ENCODE assay signal across 26 cellular contexts in the genomic region with DNA sequence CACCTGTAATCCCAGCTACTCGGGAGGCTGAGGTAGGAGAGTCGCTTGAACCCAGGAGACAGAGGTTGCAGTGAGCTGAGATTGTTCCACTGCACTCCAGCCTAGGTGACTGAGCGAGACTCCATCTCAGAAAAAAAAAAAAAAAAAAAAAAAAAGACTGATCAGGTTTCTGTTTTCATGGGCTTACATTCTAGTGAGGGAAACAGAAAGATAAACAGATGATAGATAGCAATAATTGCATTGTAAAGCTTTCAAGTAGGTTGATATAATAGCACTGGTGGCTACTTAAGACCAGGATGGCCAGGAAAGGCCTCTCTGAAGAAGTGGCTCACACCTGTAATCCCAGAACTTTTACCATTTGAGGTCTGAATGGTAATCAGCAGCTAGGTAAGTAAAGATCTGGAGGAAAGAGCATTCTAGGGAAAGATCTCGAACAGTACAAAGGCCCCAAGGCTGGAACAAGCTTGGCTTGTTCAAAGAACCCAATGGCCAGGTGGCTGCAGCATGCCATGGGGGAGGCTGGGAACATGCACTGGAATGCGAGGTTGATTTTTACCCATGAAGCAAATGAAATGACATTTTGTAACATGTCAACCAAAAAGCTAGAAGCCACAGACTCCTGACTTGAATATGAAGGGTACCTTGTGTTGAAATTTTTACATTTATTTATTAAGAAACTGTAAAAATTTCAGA.
"Had no signal": no experiment of that assay in that cellular context is flagged by ENCODE, and none has a peak within 500 bp of the region (broad histone marks: within the 10 kb centered on the region; RNA-seq: fewer than 3 reads in every experiment).

No MANE protein-coding gene starts in this region.

- H3K36me3 Mint-ChIP-seq: activated naive CD4-positive, alpha-beta T cell treated with anti-CD3 and anti-CD28 coated beads, Interleukin-2, amount 50 U/mL, for 72 hours; T-cell had no signal

- ATAC-seq: activated naive CD4-positive, alpha-beta T cell treated with anti-CD3 and anti-CD28 coated beads, Interleukin-2, amount 50 U/mL, for 72 hours; activated naive CD8-positive, alpha-beta T cell treated with anti-CD3 and anti-CD28 coated beads, Interleukin-2, amount 50 U/mL, for 24 hours; activated T-cell treated with anti-CD3 and anti-CD28 coated beads, Interleukin-2, amount 50 U/mL, for 4 hours; body of pancreas; T-cell had no signal

- H3K9me3 Mint-ChIP-seq: activated B cell treated with CpG ODN at 0.5 μM for 24 hours; activated CD4-positive, alpha-beta T cell treated with anti-CD3 and anti-CD28 coated beads, Interleukin-2, amount 10 ng/mL, durations not matched to agents 24 days and 14 days; activated naive CD4-positive, alpha-beta T cell treated with anti-CD3 and anti-CD28 coated beads, Interleukin-2, amount 50 U/mL, for 72 hours; activated naive CD8-positive, alpha-beta T cell treated with anti-CD3 and anti-CD28 coated beads, Interleukin-2, amount 50 U/mL, for 24 hours; activated T-cell treated with anti-CD3 and anti-CD28 coated beads, Interleukin-2, amount 50 U/mL, for 4 hours; central memory CD8-positive, alpha-beta T cell; T-cell had no signal

- H3K27me3 Mint-ChIP-seq: activated naive CD8-positive, alpha-beta T cell treated with anti-CD3 and anti-CD28 coated beads, Interleukin-2, amount 50 U/mL, for 24 hours had no signal

- H3K9me3 ChIP-seq: ascending aorta, body of pancreas had no signal

- H3K27ac Mint-ChIP-seq: activated B cell treated with CpG ODN at 0.5 μM for 24 hours; activated CD4-positive, alpha-beta T cell treated with anti-CD3 and anti-CD28 coated beads, Interleukin-2, amount 10 ng/mL, durations not matched to agents 24 days and 14 days; activated naive CD4-positive, alpha-beta T cell treated with anti-CD3 and anti-CD28 coated beads, Interleukin-2, amount 50 U/mL, for 72 hours; activated naive CD8-positive, alpha-beta T cell treated with anti-CD3 and anti-CD28 coated beads, Interleukin-2, amount 50 U/mL, for 24 hours; T-cell had no signal

- H3K27ac ChIP-seq: ascending aorta, body of pancreas, SK-N-MC had no signal

- H3K4me1 ChIP-seq: ascending aorta, body of pancreas had no signal

- H3K36me3 ChIP-seq: ascending aorta had no signal

- H3K27me3 ChIP-seq: ascending aorta, body of pancreas had no signal

- H3K4me3 Mint-ChIP-seq: activated B cell treated with CpG ODN at 0.5 μM for 24 hours; activated CD4-positive, alpha-beta T cell treated with anti-CD3 and anti-CD28 coated beads, Interleukin-2, amount 10 ng/mL, durations not matched to agents 24 days and 14 days; activated naive CD8-positive, alpha-beta T cell treated with anti-CD3 and anti-CD28 coated beads, Interleukin-2, amount 50 U/mL, for 24 hours; activated T-cell treated with anti-CD3 and anti-CD28 coated beads, Interleukin-2, amount 50 U/mL, for 4 hours; central memory CD8-positive, alpha-beta T cell; T-cell had no signal

- H3K4me3 ChIP-seq: ascending aorta, body of pancreas, SK-N-MC had no signal

- DNase-seq: activated B cell treated with CpG ODN at 0.5 μM for 24 hours; activated CD4-positive, alpha-beta T cell treated with anti-CD3 and anti-CD28 coated beads for 1 hour; activated CD4-positive, alpha-beta T cell treated with anti-CD3 and anti-CD28 coated beads, Interleukin-2, amount 10 ng/mL, durations not matched to agents 24 days and 14 days; activated CD4-positive, alpha-beta T cell treated with anti-CD3 and anti-CD28 coated beads, Interleukin-2, amount 50 U/mL, for 48 hours; activated CD8-positive, alpha-beta memory T cell treated with anti-CD3 and anti-CD28 coated beads for 24 hours; activated effector memory CD4-positive, alpha-beta T cell treated with anti-CD3 and anti-CD28 coated beads, Interleukin-2, amount 50 U/mL, for 16 hours; activated naive CD4-positive, alpha-beta T cell treated with Interleukin-2 at 50 U/mL for 16 hours; activated naive CD8-positive, alpha-beta T cell treated with anti-CD3 and anti-CD28 coated beads, Interleukin-2, amount 50 U/mL, for 24 hours; activated T-cell treated with anti-CD3 and anti-CD28 coated beads, Interleukin-2, amount 50 U/mL, for 4 hours; amniotic stem cell; body of pancreas; IMR-90; Kasumi-1; NCI-H1092 treated with DMSO at 0.1 percent for 48 hours; NCI-H1417 treated with DMSO at 0.1 percent for 48 hours; NCI-H187; NCI-H226; NCI-H69; SIG-M5; T-cell; T-helper 2 cell; T1000 had no signal

- H3K4me1 Mint-ChIP-seq: activated B cell treated with CpG ODN at 0.5 μM for 24 hours; activated CD4-positive, alpha-beta T cell treated with anti-CD3 and anti-CD28 coated beads, Interleukin-2, amount 10 ng/mL, durations not matched to agents 24 days and 14 days; activated naive CD8-positive, alpha-beta T cell treated with anti-CD3 and anti-CD28 coated beads, Interleukin-2, amount 50 U/mL, for 24 hours; central memory CD8-positive, alpha-beta T cell; T-cell had no signal
